ENCODE assay signal across 22 cellular contexts in genomic region chr13:111396457-111396856, GRCh38.
"Had no signal": no experiment of that assay in that cellular context is flagged by ENCODE, and none has a peak within 500 bp of the region (broad histone marks: within the 10 kb centered on the region; RNA-seq: fewer than 3 reads in every experiment).

No MANE protein-coding gene starts in this region.

- ATAC-seq: gastrocnemius medialis, mucosa of descending colon, upper lobe of right lung, WTC11 had no signal

- H3K27ac ChIP-seq: dorsolateral prefrontal cortex, esophagus squamous epithelium, gastrocnemius medialis, sigmoid colon, thoracic aorta, upper lobe of right lung had no signal

- H3K4me1 ChIP-seq: esophagus squamous epithelium, gastrocnemius medialis, sigmoid colon, upper lobe of right lung had no signal

- H3K4me1 Mint-ChIP-seq: activated naive CD8-positive, alpha-beta T cell treated with anti-CD3 and anti-CD28 coated beads for 36 hours; central memory CD8-positive, alpha-beta T cell; WTC11 had no signal

- H3K36me3 ChIP-seq: esophagus squamous epithelium, gastrocnemius medialis, sigmoid colon, thoracic aorta, upper lobe of right lung had no signal

- H3K9me3 Mint-ChIP-seq: activated naive CD8-positive, alpha-beta T cell treated with anti-CD3 and anti-CD28 coated beads for 36 hours; activated T-helper 1 cell treated with anti-CD3 and anti-CD28 coated beads, Interleukin-12 subunit alpha, Interleukin-12 subunit beta, Interleukin-2, Interleukin-4 antibody, amounts not matched to agents 30 ng/mL and 10 ng/mL and 1 ng/mL, durations not matched to agents 14 hours and 24 hours and 36 hours; central memory CD8-positive, alpha-beta T cell; neural crest cell; T-helper 1 cell treated with Interleukin-12 subunit alpha and Interleukin-12 subunit beta and Interleukin-4 antibody, amounts not matched to agents 30 μg/mL and 1 μg/mL, for 36 hours had no signal

- H3K36me3 Mint-ChIP-seq: activated naive CD8-positive, alpha-beta T cell treated with anti-CD3 and anti-CD28 coated beads for 36 hours; WTC11 had no signal

- H3K4me2 ChIP-seq: smooth muscle cell had no signal

- DNase-seq: activated naive CD8-positive, alpha-beta T cell treated with anti-CD3 and anti-CD28 coated beads for 36 hours; esophagus squamous epithelium; gastrocnemius medialis; hypothalamus; mesenchymal stem cell; mucosa of descending colon; retina; sigmoid colon; stimulated activated CD4-positive, alpha-beta T cell treated with anti-CD3 and anti-CD28 coated beads, Interleukin-2, amount 100 ng/mL, for 48 hours; stimulated activated CD8-positive, alpha-beta memory T cell treated with anti-CD3 and anti-CD28 coated beads, Interleukin-4, amount 100 ng/mL, for 48 hours; stimulated activated naive CD4-positive, alpha-beta T cell; T1000; upper lobe of right lung had no signal

- H3K4me3 Mint-ChIP-seq: activated naive CD8-positive, alpha-beta T cell treated with anti-CD3 and anti-CD28 coated beads for 36 hours; activated T-helper 1 cell treated with anti-CD3 and anti-CD28 coated beads, Interleukin-12 subunit alpha, Interleukin-12 subunit beta, Interleukin-2, Interleukin-4 antibody, amounts not matched to agents 30 ng/mL and 10 ng/mL and 1 ng/mL, durations not matched to agents 14 hours and 24 hours and 36 hours; central memory CD8-positive, alpha-beta T cell; neural crest cell; T-helper 1 cell treated with Interleukin-12 subunit alpha and Interleukin-12 subunit beta and Interleukin-4 antibody, amounts not matched to agents 30 μg/mL and 1 μg/mL, for 36 hours; WTC11 had no signal

- H3K27ac Mint-ChIP-seq: activated naive CD8-positive, alpha-beta T cell treated with anti-CD3 and anti-CD28 coated beads for 36 hours; activated T-helper 1 cell treated with anti-CD3 and anti-CD28 coated beads, Interleukin-12 subunit alpha, Interleukin-12 subunit beta, Interleukin-2, Interleukin-4 antibody, amounts not matched to agents 30 ng/mL and 10 ng/mL and 1 ng/mL, durations not matched to agents 14 hours and 24 hours and 36 hours; progenitor cell of endocrine pancreas; T-helper 1 cell treated with Interleukin-12 subunit alpha and Interleukin-12 subunit beta and Interleukin-4 antibody, amounts not matched to agents 30 μg/mL and 1 μg/mL, for 36 hours; WTC11 had no signal

- H3K9me3 ChIP-seq: esophagus squamous epithelium, gastrocnemius medialis, mucosa of descending colon, sigmoid colon, thoracic aorta, upper lobe of right lung had no signal

- H3K27me3 ChIP-seq: esophagus squamous epithelium, gastrocnemius medialis, sigmoid colon, upper lobe of right lung had no signal

- H3K27me3 Mint-ChIP-seq: activated naive CD8-positive, alpha-beta T cell treated with anti-CD3 and anti-CD28 coated beads for 36 hours had no signal

- H3K4me3 ChIP-seq: dorsolateral prefrontal cortex, esophagus squamous epithelium, gastrocnemius medialis, mucosa of descending colon, sigmoid colon, smooth muscle cell, thoracic aorta, upper lobe of right lung had no signal
